In genomic region chr1:37817481-37817880, GRCh38 we compare ENCODE assay signal across 12 cellular contexts. TPM values are rescaled to one million over a fixed set of nuclear protein-coding genes. Genes with fewer than 3 reads are reported as not detected.
DNase-seq lines count a peak whose midpoint lies in the region; ATAC-seq, FAIRE-seq and TF ChIP-seq lines count a peak whose summit lies in the region.
"Had no signal": no experiment of that assay in that cellular context is flagged by ENCODE, and none has a peak within 500 bp of the region (broad histone marks: within the 10 kb centered on the region; RNA-seq: fewer than 3 reads in every experiment).

No MANE protein-coding gene starts in this region.

- FAIRE-seq in pancreas (lab: Jason Lieb, UNC) = no peak

- peak; percentile 97 for ATAC-seq in WTC11
- ATAC-seq in left ventricle myocardium superior = peak; percentile 65
- ATAC-seq in pancreas = peak; percentile 75 to 92 (median 82)
- ATAC-seq in GM21619 (IDR thresholded peaks at IDR 0.05; ENCODE audit: unreplicated experiment) = no peak

- H3K27me3 ChIP-seq in HUES64 (ENCODE audit: insufficient read depth, low read length) = no peaks in the 10 kb centered on the region
- H3K27me3 ChIP-seq in pancreas = no peaks in the 10 kb centered on the region
- H3K27me3 ChIP-seq: breast epithelium had no signal

- DNase-seq in WTC11 (ENCODE audit: low spot score) = peak; percentile 25
- peak; percentile 60 for DNase-seq in left ventricle myocardium superior
- peak in 4 of 6 donors; percentile 41 to 79 (median 65) for DNase-seq in pancreas
- no peak for DNase-seq in stimulated activated CD4-positive, alpha-beta T cell treated with anti-CD3 and anti-CD28 coated beads, Interleukin-15, amount 100 ng/mL, for 24 hours
- DNase-seq in CD1c-positive myeloid dendritic cell (ENCODE audit: extremely low spot score) = no peak
- DNase-seq: Calu3, foreskin melanocyte, NCI-H524 had no signal

- H3K4me1 Mint-ChIP-seq in WTC11 = no peaks in the 10 kb centered on the region

- peaks cover 17% of the 10 kb centered on the region for H3K36me3 Mint-ChIP-seq in WTC11

- no peaks in the 10 kb centered on the region for H3K9me3 ChIP-seq in HUES64 (ENCODE audit: insufficient read depth, low read depth, low read length)
- H3K9me3 ChIP-seq in pancreas = no peaks in the 10 kb centered on the region
- H3K9me3 ChIP-seq: breast epithelium had no signal

- TF ChIP-seq CTCF in WTC11 (IDR thresholded peaks at IDR 0.05) = no peak
- TF ChIP-seq CTCF in pancreas (IDR thresholded peaks at IDR 0.05) = no peak

- no peak overlapping the region for H3K4me3 ChIP-seq in HUES64 (ENCODE audit: low read length)
- no peak overlapping the region for H3K4me3 ChIP-seq in pancreas
- H3K4me3 ChIP-seq: breast epithelium had no signal

- CTCF ChIA-PET in WTC11 (lab: Charles Lee) = interaction anchor here (1.6 to 3.3 kb wide), 2 partner anchors 9 to 42 kb away, joined by 4 to 11 read pairs; partner anchors contain the start of gene MTF1

- H3K4me1 ChIP-seq in HUES64 (ENCODE audit: insufficient read depth, low read length) (no peaks in the 10 kb centered on the region), pancreas (no peaks in the 10 kb centered on the region)
- H3K4me1 ChIP-seq: breast epithelium had no signal

- no peak overlapping the region for H3K4me3 Mint-ChIP-seq in WTC11

- H3K27ac Mint-ChIP-seq in WTC11 = no peak overlapping the region

- H3K27me3 Mint-ChIP-seq in WTC11 (ENCODE audit: low read depth) = no peaks in the 10 kb centered on the region

- 0 out of 2 replicates have a peak overlapping the region, but pooled peaks have one; percentile 10 for H3K27ac ChIP-seq in HUES64 (ENCODE audit: low read depth, low read length)
- H3K27ac ChIP-seq in pancreas = peak overlapping the region in 1 of 4 donors; percentile 47

- H3K9me3 Mint-ChIP-seq in WTC11 = no peaks in the 10 kb centered on the region

- peaks cover 64% of the 10 kb centered on the region for H3K36me3 ChIP-seq in HUES64 (ENCODE audit: insufficient read depth, low read length)
- H3K36me3 ChIP-seq in pancreas = peaks cover 0 to 18% (median 0%) of the 10 kb centered on the region in 3 donors

- 63% methylated on average over 2 of the region's 2 CpGs for WGBS in HUES64
- WGBS in pancreas, 2 donors = 11 to 12% methylated on average over 2 of the region's 2 CpGs

- POLR2A ChIA-PET in WTC11 (lab: Charles Lee) = no interaction called here

- no peak overlapping the region for H3K9ac ChIP-seq in HUES64 (ENCODE audit: low read depth, low read length)

- intact Hi-C loops in left ventricle myocardium superior (cut with micrococcal nuclease) = no loop called here
- intact Hi-C loops in pancreas (cut with DNase I) = no loop called here

TF ChIP-seq in WTC11, 78 proteins besides CTCF, POLR2A, EP300 and RAD21:
- TF ChIP-seq RORB (CRISPR knock-in tag; IDR thresholded peaks at IDR 0.05) (no peak), MLX (CRISPR knock-in tag; IDR thresholded peaks at IDR 0.05) (no peak), MAX (CRISPR knock-in tag; IDR thresholded peaks at IDR 0.05) (no peak), EMX1 (CRISPR knock-in tag; IDR thresholded peaks at IDR 0.05) (no peak)
TF ChIP-seq in WTC11: peak in this region for 0.

RNA-seq across cellular contexts. Expression of gene YRDC, which starts 9.5 kb away (rescaled TPM):
- polyA plus RNA-seq in HUES64 (2013, experiment 1 of 2) = 21.4 TPM
- 19.5 TPM for polyA plus RNA-seq in HUES64 (2013, experiment 2 of 2)
- total RNA-seq in WTC11 (2021) (20.1 to 24.6 TPM (median 22.7 TPM) in 3 replicates), left ventricle myocardium superior (4.0 TPM), pancreas (10 to 100 TPM in 1 of 6 donors, 1 to 10 TPM in 5; 5.2 to 11.9 (median 6.2) TPM)
- 1 to 10 TPM; 4.8 to 9.3 TPM for polyA plus RNA-seq in pancreas

RNA-seq across cellular contexts. Expression of gene C1orf122, which starts 9.9 kb away (rescaled TPM):
- polyA plus RNA-seq in HUES64 (2013, experiment 1 of 2) = 35.3 TPM
- 32.6 TPM for polyA plus RNA-seq in HUES64 (2013, experiment 2 of 2)
- 42.5 to 50.7 TPM (median 45.9 TPM) in 3 replicates for total RNA-seq in WTC11 (2021)
- 45.6 TPM for total RNA-seq in left ventricle myocardium superior
- total RNA-seq in pancreas = 10 to 100 TPM; 18.2 to 26.9 (median 23.1) TPM
- polyA plus RNA-seq in pancreas = 10 to 100 TPM; 33.1 to 46.1 TPM

RNA-seq across cellular contexts. Expression of gene MANEAL, which starts 23.8 kb away (rescaled TPM):
- polyA plus RNA-seq in HUES64 (2013, experiment 1 of 2) = 3.5 TPM
- 2.8 TPM for polyA plus RNA-seq in HUES64 (2013, experiment 2 of 2)
- total RNA-seq in WTC11 (2021) (4.2 to 6.4 TPM (median 5.9 TPM) in 3 replicates), left ventricle myocardium superior (1.8 TPM), pancreas (1 to 10 TPM; 4.4 to 8.2 (median 6.7) TPM)
- 10 to 100 TPM in 1 of 2 donors, 1 to 10 TPM in 1; 4.3 to 10.3 TPM for polyA plus RNA-seq in pancreas

RNA-seq across cellular contexts. Expression of gene MTF1, which starts 41.9 kb away (rescaled TPM):
- polyA plus RNA-seq in HUES64 (2013, experiment 1 of 2) = 3.9 TPM
- 4.2 TPM for polyA plus RNA-seq in HUES64 (2013, experiment 2 of 2)
- 10.1 to 12.2 TPM (median 10.9 TPM) in 3 replicates for total RNA-seq in WTC11 (2021)
- 12.8 TPM for total RNA-seq in left ventricle myocardium superior
- total RNA-seq in pancreas = 10 to 100 TPM in 2 of 6 donors, 1 to 10 TPM in 4; 6.2 to 13.5 (median 8.0) TPM
- polyA plus RNA-seq in pancreas = 1 to 10 TPM; 1.4 to 2.0 TPM

RNA-seq across cellular contexts. Expression of gene EPHA10, which starts 52.6 kb away (rescaled TPM):
- polyA plus RNA-seq in HUES64 (2013, experiment 1 of 2) = 0.20 TPM
- polyA plus RNA-seq in HUES64 (2013, experiment 2 of 2) = 0.06 TPM
- total RNA-seq in WTC11 (2021) = 1.3 to 1.5 TPM (median 1.3 TPM) in 3 replicates
- total RNA-seq in left ventricle myocardium superior = 0.10 TPM
- total RNA-seq in pancreas = 1 to 10 TPM; 1.7 to 3.8 (median 1.9) TPM
- 1 to 10 TPM; 2.2 to 2.7 TPM for polyA plus RNA-seq in pancreas
- total RNA-seq: mononuclear cell had no signal

Comparison
In these comparisons a context has a peak if more than half of its experiments do, and no peak if none do; other contexts are left out.
1. DNase-seq: peak in WTC11 (single experiment), left ventricle myocardium superior (single experiment) and pancreas (4 of 6); none in stimulated activated CD4-positive, alpha-beta T cell treated with anti-CD3 and anti-CD28 coated beads, Interleukin-15, amount 100 ng/mL, for 24 hours (single experiment) and CD1c-positive myeloid dendritic cell (single experiment).